ENCODE assay signal across 8 cellular contexts in genomic region chr1:214281902-214282695, GRCh38. TPM values are rescaled to one million over a fixed set of nuclear protein-coding genes. Genes with fewer than 3 reads are reported as not detected.
DNase-seq lines count a peak whose midpoint lies in the region; ATAC-seq, FAIRE-seq and TF ChIP-seq lines count a peak whose summit lies in the region.

No MANE protein-coding gene starts in this region.

- DNase-seq in AG08396 (ENCODE audit: low spot score) (peak; percentile 55), GM12892 (ENCODE audit: insufficient read length) (no peak), NCI-H446 treated with DMSO at 0.1 percent for 48 hours (lab: John Stamatoyannopoulos, UW) (peak; percentile 47), breast epithelium (ENCODE audit: low spot score in 2 of 2) (peak in 1 of 2 donors; percentile 68), left colon (peak; percentile 54 to 62), thoracic aorta (ENCODE audit: low spot score) (no peak), NCI-H774 (lab: John Stamatoyannopoulos, UW) (no peak)

- FAIRE-seq in GM12892 (lab: Jason Lieb, UNC) = peak; percentile 51

- TF ChIP-seq POLR2A in GM12892 (IDR thresholded peaks at IDR 0.05; ENCODE audit: low read depth, low read length) (no peak), breast epithelium (IDR thresholded peaks at IDR 0.05) (no peak)

- no peak for TF ChIP-seq CTCF in breast epithelium (IDR thresholded peaks at IDR 0.05)
- no peak for TF ChIP-seq CTCF in thoracic aorta (IDR thresholded peaks at IDR 0.05)

- H3K4me3 ChIP-seq in breast epithelium = peak overlapping the region; percentile 84 to 96 (median 90)
- H3K4me3 ChIP-seq in thoracic aorta = peak overlapping the region; percentile 87

- no peaks in the 10 kb centered on the region for H3K9me3 ChIP-seq in breast epithelium
- no peaks in the 10 kb centered on the region for H3K9me3 ChIP-seq in thoracic aorta

- H3K4me1 ChIP-seq in breast epithelium (peaks cover 0 to 7% of the 10 kb centered on the region in 2 donors), thoracic aorta (ENCODE audit: control insufficient read depth in 1 of 2, low read depth in 2 of 2) (peaks cover 0 to 19% of the 10 kb centered on the region in 2 donors)

- H3K27ac ChIP-seq in breast epithelium (peak overlapping the region; percentile 88), thoracic aorta (no peak overlapping the region)

- H3K36me3 ChIP-seq in breast epithelium (no peaks in the 10 kb centered on the region), thoracic aorta (no peaks in the 10 kb centered on the region)

- intact Hi-C loops in breast epithelium (cut with DNase I; ENCODE audit: low total_unique reads) (no loop called here), left colon (cut with DNase I, micrococcal nuclease) (no loop called here)

- H3K27me3 ChIP-seq in breast epithelium (no peaks in the 10 kb centered on the region), thoracic aorta (replicated peaks; ENCODE audit: insufficient read depth) (no peaks in the 10 kb centered on the region)

- peak; percentile 28 for ATAC-seq in left colon
- no peak for ATAC-seq in thoracic aorta (ENCODE audit: insufficient number of reproducible peaks, low FRiP score, low read depth)
- no peak for ATAC-seq in GM21526 (IDR thresholded peaks at IDR 0.05; ENCODE audit: low FRiP score, unreplicated experiment)

RNA-seq across cellular contexts. Expression of gene SMYD2, which starts 1.1 kb away (rescaled TPM):
- 21.9 TPM for polyA plus RNA-seq in GM12892 (2012; ENCODE audit: missing spikeins)
- 10 to 100 TPM; 30.9 to 37.3 (median 37.0) TPM for total RNA-seq in breast epithelium
- 10 to 100 TPM; 17.7 to 21.1 TPM for total RNA-seq in left colon
- total RNA-seq in thoracic aorta = 10 to 100 TPM; 10.9 to 13.4 TPM

Comparison
In these comparisons a context has a peak if more than half of its experiments do, and no peak if none do; other contexts are left out.
1. DNase-seq: peak in AG08396 (single experiment), NCI-H446 treated with DMSO at 0.1 percent for 48 hours (single experiment) and left colon (2 of 2); none in GM12892 (single experiment), thoracic aorta (single experiment) and NCI-H774 (single experiment).
2. H3K27ac ChIP-seq: peak in breast epithelium (2 of 2); none in thoracic aorta (0 of 2).